In the genomic region with DNA sequence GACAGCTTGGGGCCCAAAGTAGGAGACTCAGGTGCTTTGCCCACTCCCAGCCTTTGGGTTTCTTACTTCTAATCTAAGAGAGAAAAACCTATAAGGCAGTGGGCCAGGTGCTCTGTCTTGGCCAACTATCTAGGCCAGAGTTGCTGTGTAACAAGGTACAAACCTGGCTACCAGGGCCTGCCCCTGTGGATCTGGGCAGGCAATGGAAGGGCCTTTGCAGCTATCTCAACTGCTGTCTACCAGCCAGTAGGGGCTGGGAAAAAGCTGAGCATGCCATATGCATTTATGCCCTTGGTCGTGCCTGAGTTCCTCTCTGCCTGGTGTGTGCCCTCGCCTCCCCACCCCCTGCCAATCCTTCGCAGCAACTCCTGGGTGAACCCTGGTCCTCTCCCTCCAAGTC, we compare ENCODE assay signal across 1 cellular context.
TF ChIP-seq lines count a peak whose summit lies in the region.

No MANE protein-coding gene starts in this region.

TF ChIP-seq in GM12878, 131 proteins besides CTCF, POLR2A, EP300 and RAD21:
- TF ChIP-seq IKZF2 (IDR thresholded peaks at IDR 0.05) (no peak), KLF5 (IDR thresholded peaks at IDR 0.05; ENCODE audit: partially characterized antibody) (no peak), IKZF1 (conservative IDR thresholded peaks at IDR 0.05) (no peak), NFYA (IDR thresholded peaks at IDR 0.05; ENCODE audit: borderline replicate concordance, low read depth, low read length) (no peak), SREBF1 (IDR thresholded peaks at IDR 0.05; ENCODE audit: low read length) (no peak), CBX3 (IDR thresholded peaks at IDR 0.05; ENCODE audit: borderline replicate concordance, low read depth) (no peak), PAX8 (IDR thresholded peaks at IDR 0.05) (no peak), NR2F1 (conservative IDR thresholded peaks at IDR 0.05) (no peak), POU2F2 (IDR thresholded peaks at IDR 0.05; ENCODE audit: borderline replicate concordance, low read depth, low read length) (no peak)
- TF ChIP-seq, protein P1, sequence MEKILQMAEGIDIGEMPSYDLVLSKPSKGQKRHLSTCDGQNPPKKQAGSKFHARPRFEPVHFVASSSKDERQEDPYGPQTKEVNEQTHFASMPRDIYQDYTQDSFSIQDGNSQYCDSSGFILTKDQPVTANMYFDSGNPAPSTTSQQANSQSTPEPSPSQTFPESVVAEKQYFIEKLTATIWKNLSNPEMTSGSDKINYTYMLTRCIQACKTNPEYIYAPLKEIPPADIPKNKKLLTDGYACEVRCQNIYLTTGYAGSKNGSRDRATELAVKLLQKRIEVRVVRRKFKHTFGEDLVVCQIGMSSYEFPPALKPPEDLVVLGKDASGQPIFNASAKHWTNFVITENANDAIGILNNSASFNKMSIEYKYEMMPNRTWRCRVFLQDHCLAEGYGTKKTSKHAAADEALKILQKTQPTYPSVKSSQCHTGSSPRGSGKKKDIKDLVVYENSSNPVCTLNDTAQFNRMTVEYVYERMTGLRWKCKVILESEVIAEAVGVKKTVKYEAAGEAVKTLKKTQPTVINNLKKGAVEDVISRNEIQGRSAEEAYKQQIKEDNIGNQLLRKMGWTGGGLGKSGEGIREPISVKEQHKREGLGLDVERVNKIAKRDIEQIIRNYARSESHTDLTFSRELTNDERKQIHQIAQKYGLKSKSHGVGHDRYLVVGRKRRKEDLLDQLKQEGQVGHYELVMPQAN (conservative IDR thresholded peaks at IDR 0.05): no peak
